1 cellular context compared by ENCODE assay signal in genomic region chr9:35604578-35605335, GRCh38.
TF ChIP-seq lines count a peak whose summit lies in the region.

Gene TESK1 (plus strand): TSS chr9:35605262. CDS start chr9:35605620, 358 bp downstream.

TF ChIP-seq in HepG2, 621 proteins besides CTCF, POLR2A, EP300 and RAD21 (continued from another document and continues in another):
- TF ChIP-seq ZNF382 (CRISPR knock-in tag; IDR thresholded peaks at IDR 0.05; ENCODE audit: borderline replicate concordance): no peak
- no peak for TF ChIP-seq KAT2B (IDR thresholded peaks at IDR 0.05; ENCODE audit: borderline replicate concordance, low read depth, low read length)
- TF ChIP-seq RELA (CRISPR knock-in tag; IDR thresholded peaks at IDR 0.05): no peak
- TF ChIP-seq CREM (IDR thresholded peaks at IDR 0.05): no peak
- no peak for TF ChIP-seq CREM (CRISPR knock-in tag; IDR thresholded peaks at IDR 0.05)
- no peak for TF ChIP-seq ZBTB49 (CRISPR knock-in tag; IDR thresholded peaks at IDR 0.05; ENCODE audit: borderline replicate concordance)
- no peak for TF ChIP-seq PRMT3 (CRISPR knock-in tag; IDR thresholded peaks at IDR 0.05; ENCODE audit: borderline replicate concordance, low read depth)
- no peak for TF ChIP-seq SP1 (IDR thresholded peaks at IDR 0.05)
- peak; percentile 66 for TF ChIP-seq SP1 (CRISPR knock-in tag; IDR thresholded peaks at IDR 0.05)
- TF ChIP-seq ZNF18 (CRISPR knock-in tag; IDR thresholded peaks at IDR 0.05; ENCODE audit: insufficient replicate concordance): no peak
- TF ChIP-seq ZNF652 (CRISPR knock-in tag; IDR thresholded peaks at IDR 0.05; ENCODE audit: borderline replicate concordance, low read depth): peak; percentile 95
- no peak for TF ChIP-seq ONECUT2 (CRISPR knock-in tag; IDR thresholded peaks at IDR 0.05)
- TF ChIP-seq ZNF713 (CRISPR knock-in tag; IDR thresholded peaks at IDR 0.05): no peak
- no peak for TF ChIP-seq HOXA9 (CRISPR knock-in tag; IDR thresholded peaks at IDR 0.05; ENCODE audit: borderline replicate concordance)
- no peak for TF ChIP-seq ZNF75D (CRISPR knock-in tag; IDR thresholded peaks at IDR 0.05; ENCODE audit: borderline replicate concordance)
- TF ChIP-seq ZNF670 (CRISPR knock-in tag; IDR thresholded peaks at IDR 0.05; ENCODE audit: borderline replicate concordance): no peak
- no peak for TF ChIP-seq NFAT5 (CRISPR knock-in tag; IDR thresholded peaks at IDR 0.05)
- no peak; the same call in 1 of the 2 replicates for TF ChIP-seq BORCS8-MEF2B (CRISPR knock-in tag; IDR thresholded peaks at IDR 0.05)
- no peak for TF ChIP-seq GMEB1 (CRISPR knock-in tag; IDR thresholded peaks at IDR 0.05; ENCODE audit: borderline replicate concordance)
- TF ChIP-seq PHB2 (IDR thresholded peaks at IDR 0.05; ENCODE audit: partially characterized antibody): no peak
- TF ChIP-seq ZNF17 (CRISPR knock-in tag; IDR thresholded peaks at IDR 0.05): no peak
- TF ChIP-seq MATR3 (CRISPR knock-in tag; IDR thresholded peaks at IDR 0.05): no peak
- TF ChIP-seq ZNF781 (CRISPR knock-in tag; IDR thresholded peaks at IDR 0.05; ENCODE audit: borderline replicate concordance, not compliant biosample characterization): no peak
- no peak for TF ChIP-seq ZNF264 (CRISPR knock-in tag; IDR thresholded peaks at IDR 0.05)
- TF ChIP-seq PHF5A (CRISPR knock-in tag; IDR thresholded peaks at IDR 0.05; ENCODE audit: low read depth, unreplicated experiment): no peak
- TF ChIP-seq HES4 (CRISPR knock-in tag; IDR thresholded peaks at IDR 0.05; ENCODE audit: borderline replicate concordance): no peak
- TF ChIP-seq FOXJ3 (CRISPR knock-in tag; IDR thresholded peaks at IDR 0.05; ENCODE audit: borderline replicate concordance): no peak
- no peak for TF ChIP-seq ASH2L (IDR thresholded peaks at IDR 0.05; ENCODE audit: insufficient read length, low read depth, low read length)
- no peak for TF ChIP-seq HINFP (CRISPR knock-in tag; IDR thresholded peaks at IDR 0.05; ENCODE audit: low read depth)
- no peak for TF ChIP-seq E2F2 (CRISPR knock-in tag; IDR thresholded peaks at IDR 0.05; ENCODE audit: borderline replicate concordance)
- no peak for TF ChIP-seq ZSCAN29 (CRISPR knock-in tag; conservative IDR thresholded peaks at IDR 0.05)
- peak; percentile 56; the same call in 1 of the 2 replicates for TF ChIP-seq PHF21A (CRISPR knock-in tag; IDR thresholded peaks at IDR 0.05)
- TF ChIP-seq ZSCAN30 (CRISPR knock-in tag; IDR thresholded peaks at IDR 0.05): no peak
- TF ChIP-seq TSC22D2 (CRISPR knock-in tag; IDR thresholded peaks at IDR 0.05; ENCODE audit: borderline replicate concordance): no peak
- no peak for TF ChIP-seq REL (CRISPR knock-in tag; conservative IDR thresholded peaks at IDR 0.05)
- TF ChIP-seq ZNF567 (CRISPR knock-in tag; IDR thresholded peaks at IDR 0.05; ENCODE audit: borderline replicate concordance): no peak
- no peak for TF ChIP-seq KLF6 (CRISPR knock-in tag; IDR thresholded peaks at IDR 0.05)
- no peak for TF ChIP-seq SRSF1 (optimal IDR thresholded peaks at IDR 0.05; ENCODE audit: low read depth, low read length)
- no peak for TF ChIP-seq DNMT1 (CRISPR knock-in tag; IDR thresholded peaks at IDR 0.05)
- no peak for TF ChIP-seq NR1H2 (CRISPR knock-in tag; IDR thresholded peaks at IDR 0.05; ENCODE audit: borderline replicate concordance, low read depth)
- TF ChIP-seq ZNF253 (CRISPR knock-in tag; IDR thresholded peaks at IDR 0.05; ENCODE audit: borderline replicate concordance): no peak
- no peak for TF ChIP-seq CBX1 (IDR thresholded peaks at IDR 0.05; ENCODE audit: low read depth)
- TF ChIP-seq EED (CRISPR knock-in tag; IDR thresholded peaks at IDR 0.05): peak; percentile 68; the same call in 1 of the 2 replicates
- no peak for TF ChIP-seq ZNF354B (CRISPR knock-in tag; IDR thresholded peaks at IDR 0.05)
- TF ChIP-seq GLMP (CRISPR knock-in tag; IDR thresholded peaks at IDR 0.05; ENCODE audit: borderline replicate concordance): no peak
- no peak for TF ChIP-seq MTA3 (CRISPR knock-in tag; IDR thresholded peaks at IDR 0.05)
- 0 out of 2 replicates have a peak, but pooled peaks have one; percentile 7 for TF ChIP-seq ZNF329 (CRISPR knock-in tag; IDR thresholded peaks at IDR 0.05; ENCODE audit: low read depth)
- no peak for TF ChIP-seq ZNF615 (CRISPR knock-in tag; IDR thresholded peaks at IDR 0.05; ENCODE audit: borderline replicate concordance)
- TF ChIP-seq IKZF5 (CRISPR knock-in tag; IDR thresholded peaks at IDR 0.05): no peak
- TF ChIP-seq ZNF607 (CRISPR knock-in tag; IDR thresholded peaks at IDR 0.05; ENCODE audit: borderline replicate concordance): no peak
- no peak for TF ChIP-seq BRD4 (CRISPR knock-in tag; IDR thresholded peaks at IDR 0.05)
- TF ChIP-seq SSRP1 (CRISPR knock-in tag; IDR thresholded peaks at IDR 0.05): no peak
- TF ChIP-seq ATF1 (CRISPR knock-in tag; IDR thresholded peaks at IDR 0.05): no peak
- TF ChIP-seq HOXD1 (CRISPR knock-in tag; IDR thresholded peaks at IDR 0.05): peak; percentile 68; the same call in 1 of the 2 replicates
- no peak for TF ChIP-seq TBL1XR1 (IDR thresholded peaks at IDR 0.05; ENCODE audit: borderline replicate concordance, low read length, partially characterized antibody)
- 0 out of 2 replicates have a peak, but pooled peaks have one; percentile 38 for TF ChIP-seq RFXAP (CRISPR knock-in tag; IDR thresholded peaks at IDR 0.05; ENCODE audit: borderline replicate concordance)
- peak; percentile 56; the same call in 1 of the 2 replicates for TF ChIP-seq EEA1 (CRISPR knock-in tag; IDR thresholded peaks at IDR 0.05; ENCODE audit: borderline replicate concordance)
- TF ChIP-seq ZNF549 (CRISPR knock-in tag; IDR thresholded peaks at IDR 0.05): no peak
- TF ChIP-seq RFX5 (IDR thresholded peaks at IDR 0.05; ENCODE audit: low read depth, low read length): no peak
